Comparison of ENCODE assay signal across 12 cellular contexts in genomic region chr2:47015206-47015605, GRCh38.
DNase-seq lines count a peak whose midpoint lies in the region; ATAC-seq and TF ChIP-seq lines count a peak whose summit lies in the region.
"Had no signal": no experiment of that assay in that cellular context is flagged by ENCODE, and none has a peak within 500 bp of the region (broad histone marks: within the 10 kb centered on the region; RNA-seq: fewer than 3 reads in every experiment).

No MANE protein-coding gene starts in this region.

- peaks cover 9 to 86% (median 16%) of the 10 kb centered on the region in 3 donors for H3K36me3 Mint-ChIP-seq in CD8-positive, alpha-beta memory T cell

- H3K27me3 ChIP-seq in muscle layer of duodenum (ENCODE audit: low read depth, low read length): no peaks in the 10 kb centered on the region
- no peaks in the 10 kb centered on the region for H3K27me3 ChIP-seq in CD8-positive, alpha-beta memory T cell (ENCODE audit: insufficient read depth, low read length, poor library complexity, severe bottlenecking)

- H3K27ac ChIP-seq in angular gyrus (ENCODE audit: low read depth, low read length): peak overlapping the region; percentile 57
- H3K27ac ChIP-seq in muscle layer of duodenum (ENCODE audit: low read length): peak overlapping the region; percentile 49
- H3K27ac ChIP-seq in CD8-positive, alpha-beta memory T cell (ENCODE audit: low read depth, low read length): no peak overlapping the region

- H3K4me1 ChIP-seq in muscle layer of duodenum (ENCODE audit: control insufficient read depth in 1 of 2, insufficient read depth in 2 of 2, low read length in 2 of 2): peaks cover 0 to 42% of the 10 kb centered on the region in 2 donors
- H3K4me1 ChIP-seq in CD8-positive, alpha-beta memory T cell (ENCODE audit: insufficient read depth, low read length): no peaks in the 10 kb centered on the region

- H3K27me3 Mint-ChIP-seq in CD8-positive, alpha-beta memory T cell: no peaks in the 10 kb centered on the region

- H3K9me3 ChIP-seq in muscle layer of duodenum (ENCODE audit: control insufficient read depth in 1 of 2, low read length in 2 of 2): no peaks in the 10 kb centered on the region
- H3K9me3 ChIP-seq in CD8-positive, alpha-beta memory T cell (ENCODE audit: low read length): no peaks in the 10 kb centered on the region

- peak overlapping the region in 1 of 8 donors; percentile 65 for H3K27ac Mint-ChIP-seq in CD8-positive, alpha-beta memory T cell

- H3K4me3 ChIP-seq in AG09309 (ENCODE audit: control insufficient read depth, low read depth, low read length) (no peak overlapping the region), muscle layer of duodenum (ENCODE audit: low read depth in 1 of 2, low read length in 2 of 2) (no peak overlapping the region)
- H3K4me3 ChIP-seq in CD8-positive, alpha-beta memory T cell (ENCODE audit: low read length): no peak overlapping the region

- POLR2A ChIA-PET in CD8-positive, alpha-beta memory T cell (lab: Charles Lee): no interaction called here

- H3K4me3 Mint-ChIP-seq in CD8-positive, alpha-beta memory T cell: no peak overlapping the region

- no peaks in the 10 kb centered on the region for H3K9me3 Mint-ChIP-seq in CD8-positive, alpha-beta memory T cell

- no peak for ATAC-seq in GM21381 (IDR thresholded peaks at IDR 0.05; ENCODE audit: unreplicated experiment)

- CTCF ChIA-PET in CD8-positive, alpha-beta memory T cell (lab: Charles Lee): no interaction called here

- peaks cover 0 to 1% (median 0%) of the 10 kb centered on the region in 3 donors for H3K4me1 Mint-ChIP-seq in CD8-positive, alpha-beta memory T cell

- H3K36me3 ChIP-seq in muscle layer of duodenum (ENCODE audit: control insufficient read depth in 1 of 2, insufficient read depth in 2 of 2, low read length in 2 of 2): peaks cover 10 to 12% of the 10 kb centered on the region in 2 donors
- peaks cover 27% of the 10 kb centered on the region for H3K36me3 ChIP-seq in CD8-positive, alpha-beta memory T cell (ENCODE audit: insufficient read depth, low read length)

- no peak for DNase-seq in AG09309 (ENCODE audit: low read depth)
- DNase-seq in HuH-7 (ENCODE audit: low spot score): peak; percentile 17
- no peak for DNase-seq in NCI-H748 treated with DMSO at 0.1 percent for 48 hours (lab: John Stamatoyannopoulos, UW)
- DNase-seq in CD8-positive, alpha-beta memory T cell: no peak
- DNase-seq in effector CD8-positive, alpha-beta T cell (lab: John Stamatoyannopoulos, UW): no peak
- DNase-seq: activated CD4-positive, alpha-beta T cell treated with anti-CD3 and anti-CD28 coated beads, Interleukin-2, amount 50 U/mL, for 1 hour; amniotic stem cell; DMS79; stimulated activated CD4-positive, alpha-beta T cell treated with anti-CD3 and anti-CD28 coated beads, Interleukin-2, amount 100 ng/mL, for 48 hours had no signal

- peak; percentile 21 for TF ChIP-seq CTCF in AG09309 (IDR thresholded peaks at IDR 0.05; ENCODE audit: control insufficient read depth, insufficient read depth, low read depth, low read length, missing control alignments)
